20 cellular contexts compared by ENCODE assay signal in genomic region chr2:13414907-13415306, GRCh38.
"Had no signal": no experiment of that assay in that cellular context is flagged by ENCODE, and none has a peak within 500 bp of the region (broad histone marks: within the 10 kb centered on the region; RNA-seq: fewer than 3 reads in every experiment).

No MANE protein-coding gene starts in this region.

- H3K27ac ChIP-seq: gastrocnemius medialis, right atrium auricular region, tibial nerve had no signal

- H3K9me3 ChIP-seq: gastrocnemius medialis, right atrium auricular region, tibial nerve had no signal

- H3K4me3 ChIP-seq: gastrocnemius medialis, lung, right atrium auricular region, tibial nerve had no signal

- FAIRE-seq: endometrium, keratinocyte, urothelium cell line had no signal

- DNase-seq: activated CD4-positive, alpha-beta T cell treated with anti-CD3 and anti-CD28 coated beads for 1 hour; activated CD8-positive, alpha-beta memory T cell treated with anti-CD3 and anti-CD28 coated beads for 24 hours; activated gamma-delta T cell treated with Interleukin-2 at 50 U/mL for 16 hours; cerebellar nuclear complex; cortex of kidney; gastrocnemius medialis; head of caudate nucleus; midbrain; occipital lobe; stimulated activated CD4-positive, alpha-beta T cell treated with anti-CD3 and anti-CD28 coated beads, Interleukin-12 subunit alpha, Interleukin-12 subunit beta, amount 100 ng/mL, for 4 hours; stimulated activated CD4-positive, alpha-beta T cell treated with anti-CD3 and anti-CD28 coated beads, Interleukin-1b, Interleukin-23, amount 100 ng/mL, for 48 hours; stimulated activated naive CD4-positive, alpha-beta T cell treated with Interleukin-2 at 50 U/mL for 16 hours had no signal

- H3K27me3 ChIP-seq: gastrocnemius medialis, right atrium auricular region, tibial nerve had no signal

- H3K36me3 ChIP-seq: gastrocnemius medialis, right atrium auricular region, tibial nerve had no signal

- H3K4me1 ChIP-seq: gastrocnemius medialis, right atrium auricular region, tibial nerve had no signal

- ATAC-seq: esophagus mucosa, gastrocnemius medialis, left lobe of liver had no signal
